ENCODE assay signal across 8 cellular contexts in genomic region chr5:141040763-141041426, GRCh38. TPM values are rescaled to one million over a fixed set of nuclear protein-coding genes. Genes with fewer than 3 reads are reported as not detected.
DNase-seq lines count a peak whose midpoint lies in the region; ATAC-seq and TF ChIP-seq lines count a peak whose summit lies in the region.

No MANE protein-coding gene starts in this region.

- no peaks in the 10 kb centered on the region for H3K4me1 Mint-ChIP-seq in CD4-positive, CD25-positive, alpha-beta regulatory T cell

- WGBS in urinary bladder = 3% methylated on average over 25 of the region's 25 CpGs

- no peak overlapping the region for H3K27ac ChIP-seq in CD4-positive, CD25-positive, alpha-beta regulatory T cell (ENCODE audit: insufficient read depth, low read length, poor library complexity, severe bottlenecking)
- peak overlapping the region; percentile 96 for H3K27ac ChIP-seq in parathyroid adenoma
- no peak overlapping the region for H3K27ac ChIP-seq in urinary bladder (ENCODE audit: low read depth)

- H3K4me3 Mint-ChIP-seq in CD4-positive, CD25-positive, alpha-beta regulatory T cell = no peak overlapping the region

- no peaks in the 10 kb centered on the region for H3K36me3 Mint-ChIP-seq in CD4-positive, CD25-positive, alpha-beta regulatory T cell

- no peaks in the 10 kb centered on the region for H3K4me1 ChIP-seq in CD4-positive, CD25-positive, alpha-beta regulatory T cell (ENCODE audit: control insufficient read depth, insufficient read depth, low read length, poor library complexity, severe bottlenecking)
- no peaks in the 10 kb centered on the region for H3K4me1 ChIP-seq in adipocyte (ENCODE audit: control insufficient read depth, insufficient read depth, low read length)
- peaks cover 8% of the 10 kb centered on the region for H3K4me1 ChIP-seq in parathyroid adenoma
- H3K4me1 ChIP-seq in urinary bladder (ENCODE audit: insufficient read depth) = no peaks in the 10 kb centered on the region

- H3K27me3 Mint-ChIP-seq in CD4-positive, CD25-positive, alpha-beta regulatory T cell = no peaks in the 10 kb centered on the region

- no peak overlapping the region for H3K4me3 ChIP-seq in CD4-positive, CD25-positive, alpha-beta regulatory T cell (ENCODE audit: low read depth, low read length)
- H3K4me3 ChIP-seq in adipocyte (ENCODE audit: low read length) = peak overlapping the region; percentile 72
- peak overlapping the region; percentile 80 for H3K4me3 ChIP-seq in parathyroid adenoma (ENCODE audit: low read depth, low read length)
- peak overlapping the region; percentile 5 for H3K4me3 ChIP-seq in urinary bladder (ENCODE audit: low read depth, low read length)

- DNase-seq in CD4-positive, CD25-positive, alpha-beta regulatory T cell = peak; percentile 9 to 71 (median 48)
- DNase-seq in NCI-H1092 treated with DMSO at 0.1 percent for 48 hours (lab: John Stamatoyannopoulos, UW) (peak; percentile 96), adipocyte (ENCODE audit: low read depth) (peak; percentile 69), left cardiac atrium (peak; percentile 96)

- H3K36me3 ChIP-seq in CD4-positive, CD25-positive, alpha-beta regulatory T cell (ENCODE audit: control insufficient read depth, insufficient read depth, low read length) = no peaks in the 10 kb centered on the region
- H3K36me3 ChIP-seq in adipocyte (ENCODE audit: control insufficient read depth, insufficient read depth, low read length, severe bottlenecking) = no peaks in the 10 kb centered on the region
- no peaks in the 10 kb centered on the region for H3K36me3 ChIP-seq in parathyroid adenoma (ENCODE audit: control insufficient read depth, insufficient read depth, low read length)
- no peaks in the 10 kb centered on the region for H3K36me3 ChIP-seq in urinary bladder (ENCODE audit: insufficient read depth)

- ATAC-seq in CD4-positive, CD25-positive, alpha-beta regulatory T cell (ENCODE audit: low read depth in 2 of 2) = no peak
- ATAC-seq in GM21619 (IDR thresholded peaks at IDR 0.05; ENCODE audit: unreplicated experiment) = peak; percentile 69
- ATAC-seq in SK-N-SH treated with all-trans-retinoic acid at 6 μM for 48 hours = peak; percentile 93
- ATAC-seq in left cardiac atrium = peak; percentile 94 to 98

- intact Hi-C loops in left cardiac atrium (cut with DNase I) = loop anchor here in 1 of 2 donors (10.0 kb wide), 3 partner anchors 156 to 676 kb away; partner anchors contain the start of genes PCDHA10, PCDHA13 and SLC4A9

- peak overlapping the region; percentile 83 for H2AFZ ChIP-seq in parathyroid adenoma

- no peak overlapping the region for H3K27ac Mint-ChIP-seq in CD4-positive, CD25-positive, alpha-beta regulatory T cell

- peak overlapping the region; percentile 80 for H3K4me2 ChIP-seq in parathyroid adenoma (ENCODE audit: low read length)

- H3K9ac ChIP-seq in adipocyte (ENCODE audit: low read length) (peak overlapping the region; percentile 31), parathyroid adenoma (peak overlapping the region; percentile 55)

- peak; percentile 90 for TF ChIP-seq CTCF in parathyroid adenoma (IDR thresholded peaks at IDR 0.05)

- peaks cover 2 to 16% of the 10 kb centered on the region in 2 experiments for H3K9me3 ChIP-seq in CD4-positive, CD25-positive, alpha-beta regulatory T cell (ENCODE audit: control insufficient read depth in 2 of 2, low read length in 2 of 2)
- no peaks in the 10 kb centered on the region for H3K9me3 ChIP-seq in adipocyte (ENCODE audit: control insufficient read depth, low read length)
- no peaks in the 10 kb centered on the region for H3K9me3 ChIP-seq in parathyroid adenoma (ENCODE audit: control insufficient read depth, low read length)

- H3K27me3 ChIP-seq in CD4-positive, CD25-positive, alpha-beta regulatory T cell (ENCODE audit: control insufficient read depth, insufficient read depth, low read length) = peaks cover 3% of the 10 kb centered on the region
- H3K27me3 ChIP-seq in adipocyte (replicated peaks; ENCODE audit: control insufficient read depth, insufficient read depth, low read length) (no peaks in the 10 kb centered on the region), parathyroid adenoma (ENCODE audit: control insufficient read depth, insufficient read depth, low read length) (no peaks in the 10 kb centered on the region)

- H3K9me3 Mint-ChIP-seq in CD4-positive, CD25-positive, alpha-beta regulatory T cell = peaks cover 0 to 15% (median 2%) of the 10 kb centered on the region in 7 donors

- H3K79me2 ChIP-seq in parathyroid adenoma = no peaks in the 10 kb centered on the region

TF ChIP-seq in SK-N-SH treated with all-trans-retinoic acid at 6 μM for 48 hours, 23 proteins besides CTCF, POLR2A, EP300 and RAD21:
- peak; percentile 35; the same call in 1 of the 2 replicates for TF ChIP-seq TSHZ2 (CRISPR knock-in tag; IDR thresholded peaks at IDR 0.05)
- TF ChIP-seq ISL1 (CRISPR knock-in tag; IDR thresholded peaks at IDR 0.05) = peak; percentile 16; the same call in 1 of the 2 replicates
- 0 out of 2 replicates have a peak, but pooled peaks have one; percentile 48 for TF ChIP-seq SNAI2 (CRISPR knock-in tag; IDR thresholded peaks at IDR 0.05)
- no peak; the same call in 1 of the 2 replicates for TF ChIP-seq ZNF70 (CRISPR knock-in tag; IDR thresholded peaks at IDR 0.05)

RNA-seq across cellular contexts. Expression of gene PCDHB1, which starts 10.3 kb away (rescaled TPM):
- total RNA-seq in CD4-positive, CD25-positive, alpha-beta regulatory T cell = not detected
- not detected for polyA plus RNA-seq in CD4-positive, CD25-positive, alpha-beta regulatory T cell
- total RNA-seq in left cardiac atrium = not detected
- total RNA-seq in urinary bladder = 0.16 TPM
- polyA plus RNA-seq in urinary bladder = 0.01 TPM

RNA-seq across cellular contexts. Expression of gene PCDHB2, which starts 53.5 kb away (rescaled TPM):
- total RNA-seq in CD4-positive, CD25-positive, alpha-beta regulatory T cell = not detected
- not detected for polyA plus RNA-seq in CD4-positive, CD25-positive, alpha-beta regulatory T cell
- 1 to 10 TPM; 2.9 to 3.1 TPM for total RNA-seq in left cardiac atrium
- total RNA-seq in urinary bladder = 3.4 TPM
- 3.4 TPM for polyA plus RNA-seq in urinary bladder

RNA-seq across cellular contexts. Expression of gene PCDHB3, which starts 59.4 kb away (rescaled TPM):
- not detected for total RNA-seq in CD4-positive, CD25-positive, alpha-beta regulatory T cell
- polyA plus RNA-seq in CD4-positive, CD25-positive, alpha-beta regulatory T cell = not detected
- 1 to 10 TPM; 1.3 to 1.9 TPM for total RNA-seq in left cardiac atrium
- total RNA-seq in urinary bladder = 4.6 TPM
- 1.3 TPM for polyA plus RNA-seq in urinary bladder

Comparison
In these comparisons a context has a peak if more than half of its experiments do, and no peak if none do; other contexts are left out.
1. ATAC-seq: peak in GM21619 (single experiment), SK-N-SH treated with all-trans-retinoic acid at 6 μM for 48 hours (single experiment) and left cardiac atrium (2 of 2); none in CD4-positive, CD25-positive, alpha-beta regulatory T cell (0 of 2).
2. Peak in every context shown above with its lines, with median percentiles within 50 percentile points of each other: DNase-seq.